Comparison of ENCODE assay signal across 8 cellular contexts in genomic region chr19:858868-859843, GRCh38. TPM values are rescaled to one million over a fixed set of nuclear protein-coding genes. Genes with fewer than 3 reads are reported as not detected.
DNase-seq lines count a peak whose midpoint lies in the region; ATAC-seq, FAIRE-seq and TF ChIP-seq lines count a peak whose summit lies in the region.

Gene CFD, plus strand, starts transcription at chr19:859664. Its CDS starts 26 bp downstream, at chr19:859690.

- peak within 1 kb of the TSS; percentile 59 for H3K9ac ChIP-seq in HepG2 (ENCODE audit: insufficient read depth, low read depth, low read length)

- H2AFZ ChIP-seq in HepG2 (ENCODE audit: low read length): no peak within 1 kb of the TSS

- no peak for TF ChIP-seq POLR2A in HepG2 (IDR thresholded peaks at IDR 0.05; ENCODE audit: insufficient read depth in 1 of 2, low read depth in 2 of 2, low read length in 2 of 2)
- no peak for TF ChIP-seq POLR2A in testis (IDR thresholded peaks at IDR 0.05)

- no peaks in the 10 kb centered on the region for H3K9me3 ChIP-seq in ascending aorta
- H3K9me3 ChIP-seq in HepG2 (ENCODE audit: low read length): no peaks in the 10 kb centered on the region
- no peaks in the 10 kb centered on the region for H3K9me3 ChIP-seq in testis

- no peak for TF ChIP-seq EP300 in HepG2 (IDR thresholded peaks at IDR 0.05; ENCODE audit: low read depth in 2 of 2, low read length in 2 of 2)
- TF ChIP-seq EP300 in HepG2 (CRISPR knock-in tag; IDR thresholded peaks at IDR 0.05; ENCODE audit: borderline replicate concordance): no peak

- intact Hi-C loops in ascending aorta (cut with DNase I) (no loop called here), HepG2 (cut with micrococcal nuclease; ENCODE audit: unreplicated experiment) (loop anchor here (5.0 kb wide), 1 partner anchor 87 kb away; no protein-coding TSS in a partner anchor), testis (cut with DNase I; ENCODE audit: low total_unique reads) (no loop called here)

- peak; percentile 77 for DNase-seq in SIG-M5 treated with dmso at 0.1 percent for 504 hours (lab: John Stamatoyannopoulos, UW; ENCODE audit: unreplicated experiment)
- DNase-seq in SIG-M5 (lab: John Stamatoyannopoulos, UW): no peak
- DNase-seq in ascending aorta (ENCODE audit: low spot score in 2 of 2): peak; percentile 38 to 76
- DNase-seq in HepG2 (ENCODE audit: low spot score): no peak
- DNase-seq in testis: peak; percentile 58
- DNase-seq in NCI-H1694 (lab: John Stamatoyannopoulos, UW): no peak
- DNase-seq in activated gamma-delta T cell (lab: John Stamatoyannopoulos, UW): no peak

- no peaks in the 10 kb centered on the region for H4K20me1 ChIP-seq in HepG2 (ENCODE audit: insufficient read depth, low read length)

- in situ Hi-C loops in HepG2 (cut with HindIII; ENCODE audit: extremely low pct_ligation_motif_present, low pct_unique_long_range_greater_than_20kb): loop anchor here (10.0 kb wide), 1 partner anchor 94 kb away; no protein-coding TSS in a partner anchor

- H3K27me3 ChIP-seq in ascending aorta (peaks cover 24% of the 10 kb centered on the region), HepG2 (ENCODE audit: control insufficient read depth in 1 of 2, insufficient read depth in 2 of 2, low read length in 2 of 2) (no peaks in the 10 kb centered on the region; a peak in 1 of 5 replicates), testis (no peaks in the 10 kb centered on the region)

- 7% methylated on average over 11 of the region's 24 CpGs for WGBS in HepG2 (ENCODE audit: low lambda C conversion rate)
- WGBS in testis, 2 donors: 28 to 34% methylated on average over 8 to 21 of the region's 24 CpGs

- peak; percentile 40 for FAIRE-seq in HepG2 (lab: Jason Lieb, UNC)

- TF ChIP-seq RAD21 in HepG2 (CRISPR knock-in tag; IDR thresholded peaks at IDR 0.05): no peak

- BruUV-seq in HepG2 (replicated peaks; lab: Mats Ljungman, UMichigan): no TSS peak

- POLR2A ChIA-PET in HepG2 (lab: Yijun Ruan, JAX): interaction anchor here (1.1 kb wide), 1 partner anchor 34 kb away, joined by 3 read pairs; the partner anchor contains the start of gene RNU6-9

- H3K4me2 ChIP-seq in HepG2 (ENCODE audit: low read depth, low read length): peak within 1 kb of the TSS; percentile 67

- no peaks in the 10 kb centered on the region for H3K36me3 ChIP-seq in ascending aorta
- no peaks in the 10 kb centered on the region for H3K36me3 ChIP-seq in HepG2 (replicated peaks in 1 of 2; ENCODE audit: control insufficient read depth in 1 of 2, insufficient read depth in 2 of 2, low read length in 2 of 2)
- no peaks in the 10 kb centered on the region for H3K36me3 ChIP-seq in testis (ENCODE audit: low read depth, missing control alignments)

- H3K4me1 ChIP-seq in ascending aorta (peaks cover 0 to 11% of the 10 kb centered on the region in 2 donors), HepG2 (ENCODE audit: insufficient read depth, low read length) (peaks cover 19% of the 10 kb centered on the region), testis (peaks cover 5% of the 10 kb centered on the region)

- TF ChIP-seq CTCF in ascending aorta (IDR thresholded peaks at IDR 0.05) (no peak), HepG2 (CRISPR knock-in tag; IDR thresholded peaks at IDR 0.05) (no peak; the same call in 1 of the 2 replicates), testis (IDR thresholded peaks at IDR 0.05) (no peak)

- ATAC-seq in HepG2 (peak; percentile 46), GM18502 (IDR thresholded peaks at IDR 0.05; ENCODE audit: poor library complexity, unreplicated experiment) (no peak)

- H3K4me3 ChIP-seq in ascending aorta: peak within 1 kb of the TSS; percentile 27 to 52
- H3K4me3 ChIP-seq in HepG2 (replicated peaks in 1 of 3; ENCODE audit: insufficient read depth in 1 of 3, low read depth in 2 of 3, low read length in 3 of 3): peak within 1 kb of the TSS; percentile 43 to 67 (median 60)
- H3K4me3 ChIP-seq in testis: peak within 1 kb of the TSS; percentile 37 to 55

- H3K27ac ChIP-seq in ascending aorta: peak within 1 kb of the TSS in 1 of 2 donors; percentile 1
- no peak within 1 kb of the TSS for H3K27ac ChIP-seq in HepG2 (ENCODE audit: extremely low read length, insufficient read depth, low read length)
- peak within 1 kb of the TSS; percentile 3 to 80 for H3K27ac ChIP-seq in testis

- H3K79me2 ChIP-seq in HepG2 (ENCODE audit: insufficient read depth, low read length): no peaks in the 10 kb centered on the region

- CTCF ChIA-PET in HepG2 (lab: Yijun Ruan, JAX; ENCODE audit: low intra/inter-chr PET ratio, low total read pairs): no interaction called here

TF ChIP-seq in HepG2, 621 proteins besides CTCF, POLR2A, EP300 and RAD21 (continues in another document):
- peak; percentile 28 for TF ChIP-seq ZFX (CRISPR knock-in tag; IDR thresholded peaks at IDR 0.05; ENCODE audit: low read depth)
- no peak for TF ChIP-seq KLF12 (CRISPR knock-in tag; IDR thresholded peaks at IDR 0.05; ENCODE audit: borderline replicate concordance)
- 0 out of 2 replicates have a peak, but pooled peaks have one; percentile 30 for TF ChIP-seq IRF9 (CRISPR knock-in tag; IDR thresholded peaks at IDR 0.05; ENCODE audit: borderline replicate concordance)
- TF ChIP-seq, protein P1, sequence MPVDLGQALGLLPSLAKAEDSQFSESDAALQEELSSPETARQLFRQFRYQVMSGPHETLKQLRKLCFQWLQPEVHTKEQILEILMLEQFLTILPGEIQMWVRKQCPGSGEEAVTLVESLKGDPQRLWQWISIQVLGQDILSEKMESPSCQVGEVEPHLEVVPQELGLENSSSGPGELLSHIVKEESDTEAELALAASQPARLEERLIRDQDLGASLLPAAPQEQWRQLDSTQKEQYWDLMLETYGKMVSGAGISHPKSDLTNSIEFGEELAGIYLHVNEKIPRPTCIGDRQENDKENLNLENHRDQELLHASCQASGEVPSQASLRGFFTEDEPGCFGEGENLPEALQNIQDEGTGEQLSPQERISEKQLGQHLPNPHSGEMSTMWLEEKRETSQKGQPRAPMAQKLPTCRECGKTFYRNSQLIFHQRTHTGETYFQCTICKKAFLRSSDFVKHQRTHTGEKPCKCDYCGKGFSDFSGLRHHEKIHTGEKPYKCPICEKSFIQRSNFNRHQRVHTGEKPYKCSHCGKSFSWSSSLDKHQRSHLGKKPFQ (CRISPR knock-in tag; IDR thresholded peaks at IDR 0.05; ENCODE audit: insufficient replicate concordance): no peak
- TF ChIP-seq ATF7-NPFF (CRISPR knock-in tag; IDR thresholded peaks at IDR 0.05; ENCODE audit: low read depth): no peak
- no peak for TF ChIP-seq CBX1 (IDR thresholded peaks at IDR 0.05; ENCODE audit: low read depth)
- peak; percentile 41 for TF ChIP-seq SAP130 (CRISPR knock-in tag; IDR thresholded peaks at IDR 0.05; ENCODE audit: low read depth)

RNA-seq across cellular contexts. Expression of gene CFD, which starts in this region (rescaled TPM):
- total RNA-seq in ascending aorta: 1,680 TPM
- 3.6 and 4.6 TPM in 2 replicates for total RNA-seq in HepG2 (2016; rRNA removed; fragmentation: Illumina TruSeq; extraction: Trizol)
- 1.4 and 2.7 TPM in 2 replicates for total RNA-seq in HepG2 (2016; cell fraction: cytosol; rRNA removed; fragmentation: Illumina TruSeq; extraction: Trizol; ENCODE audit: low read depth)
- total RNA-seq in HepG2 (2016; cell fraction: insoluble cytoplasmic fraction; rRNA removed; fragmentation: Illumina TruSeq; extraction: Trizol): 3.4 and 3.9 TPM in 2 replicates
- 1.8 and 2.7 TPM in 2 replicates for total RNA-seq in HepG2 (2016; cell fraction: membrane; rRNA removed; fragmentation: Illumina TruSeq; extraction: Trizol)
- total RNA-seq in HepG2 (2016; cell fraction: nucleus; rRNA removed; fragmentation: Illumina TruSeq; extraction: Trizol): 1.0 and 1.7 TPM in 2 replicates
- polyA plus RNA-seq in HepG2 (2011; rRNA removed): 2.3 and 3.9 TPM in 2 replicates
- 3.0 and 8.4 TPM in 2 replicates for polyA plus RNA-seq in HepG2 (2011; cell fraction: cytosol; rRNA removed)
- 5.1 and 6.2 TPM in 2 replicates for polyA plus RNA-seq in HepG2 (2011; cell fraction: nucleus; rRNA removed)
- 3.4 and 4.4 TPM in 2 replicates for polyA plus RNA-seq in HepG2 (2012)
- polyA plus RNA-seq in HepG2 (2016; cell fraction: cytosol; fragmentation: Illumina TruSeq; extraction: Trizol; ENCODE audit: low read depth): 1.7 TPM in 2 replicates
- polyA plus RNA-seq in HepG2 (2016; cell fraction: insoluble cytoplasmic fraction; fragmentation: Illumina TruSeq; extraction: Trizol; ENCODE audit: low read depth): 2.4 and 5.1 TPM in 2 replicates
- 1.2 and 1.9 TPM in 2 replicates for polyA plus RNA-seq in HepG2 (2016; cell fraction: membrane; fragmentation: Illumina TruSeq; extraction: Trizol; ENCODE audit: low read depth)
- 2.7 and 3.3 TPM in 2 replicates for polyA plus RNA-seq in HepG2 (2016; cell fraction: nucleus; fragmentation: Illumina TruSeq; extraction: Trizol; ENCODE audit: insufficient read depth, low read depth)
- polyA minus RNA-seq in HepG2 (2011; rRNA and poly(A)+ RNA removed; ENCODE audit: low replicate concordance): 4.8 TPM in 2 replicates
- polyA minus RNA-seq in HepG2 (2011; cell fraction: cytosol; rRNA and poly(A)+ RNA removed): 1.9 and 2.3 TPM in 2 replicates
- polyA minus RNA-seq in HepG2 (2011; cell fraction: nucleus; rRNA and poly(A)+ RNA removed): 0.75 and 1.9 TPM in 2 replicates
- total RNA-seq in testis: 100 to 1,000 TPM in 1 of 2 donors, 10 to 100 TPM in 1; 83.1 to 185 TPM
- polyA plus RNA-seq in testis (ENCODE audit: insufficient read depth, low read depth, low replicate concordance): 84.3 TPM

Comparison
In these comparisons a context has a peak if more than half of its experiments do, and no peak if none do; other contexts are left out.
1. RNA of gene CFD (total RNA-seq): 1,680 TPM in ascending aorta (single experiment) and 83.1 to 185 TPM in testis; 1.0 to 4.6 TPM in HepG2; every median in the first group is over 10 times any median in the second.
2. DNase-seq: peak in SIG-M5 treated with dmso at 0.1 percent for 504 hours (single experiment), ascending aorta (2 of 2) and testis (single experiment); none in SIG-M5 (single experiment), HepG2 (single experiment), NCI-H1694 (single experiment) and activated gamma-delta T cell (single experiment).
3. Peak in every context shown above with its lines, with median percentiles within 50 percentile points of each other: H3K4me3 ChIP-seq.